In genomic region chr4:155751569-155751968, GRCh38 we compare ENCODE assay signal across 21 cellular contexts. TPM values are rescaled to one million over a fixed set of nuclear protein-coding genes. Genes with fewer than 3 reads are reported as not detected.
"Had no signal": no experiment of that assay in that cellular context is flagged by ENCODE, and none has a peak within 500 bp of the region (broad histone marks: within the 10 kb centered on the region; RNA-seq: fewer than 3 reads in every experiment).

No MANE protein-coding gene starts in this region.

- H3K4me3 ChIP-seq: gastrocnemius medialis, lung, psoas muscle, skin epidermis, spleen, testis, tibial artery had no signal

- H3K36me3 ChIP-seq: gastrocnemius medialis, spleen, tibial artery had no signal

- H3K27me3 ChIP-seq: gastrocnemius medialis, spleen, testis, tibial artery had no signal

- H3K9me3 ChIP-seq: gastrocnemius medialis, psoas muscle, spleen, testis, tibial artery had no signal

- H3K4me1 ChIP-seq: gastrocnemius medialis, psoas muscle, spleen, testis, tibial artery had no signal

- DNase-seq: cortex of kidney; effector memory CD8-positive, alpha-beta T cell; gastrocnemius medialis; head of caudate nucleus; kidney; midbrain; naive thymus-derived CD4-positive, alpha-beta T cell; nucleus accumbens; posterior cingulate gyrus; psoas muscle; right cardiac atrium; spleen; stimulated activated CD4-positive, alpha-beta T cell treated with anti-CD3 and anti-CD28 coated beads, Interleukin-4, amount 100 ng/mL, for 4 hours; stimulated activated naive CD8-positive, alpha-beta T cell treated with anti-CD3 and anti-CD28 coated beads, Interleukin-15, Interleukin-2, amounts not matched to agents 100 U/mL and 50 U/mL, for 24 hours; substantia nigra; testis; tibial artery had no signal

- ATAC-seq: effector memory CD8-positive, alpha-beta T cell; gastrocnemius medialis; left lobe of liver; naive thymus-derived CD4-positive, alpha-beta T cell; psoas muscle; right cardiac atrium; stimulated activated memory B cell treated with anti-CD40 and anti-IgM and Interleukin-4, amounts not matched to agents 10 μg/mL and 1 μg/mL and 100 μg/mL, for 72 hours; stimulated activated naive CD8-positive, alpha-beta T cell treated with anti-CD3 and anti-CD28 coated beads, Interleukin-15, Interleukin-2, amounts not matched to agents 100 U/mL and 50 U/mL, for 24 hours had no signal

- H3K27ac ChIP-seq: gastrocnemius medialis, psoas muscle, skin epidermis, testis, tibial artery had no signal

RNA-seq across cellular contexts. Expression of gene GUCY1B1, which starts 7.3 kb away (rescaled TPM):
- polyA plus RNA-seq: naive thymus-derived CD4-positive, alpha-beta T cell had no signal
